In the genomic region with DNA sequence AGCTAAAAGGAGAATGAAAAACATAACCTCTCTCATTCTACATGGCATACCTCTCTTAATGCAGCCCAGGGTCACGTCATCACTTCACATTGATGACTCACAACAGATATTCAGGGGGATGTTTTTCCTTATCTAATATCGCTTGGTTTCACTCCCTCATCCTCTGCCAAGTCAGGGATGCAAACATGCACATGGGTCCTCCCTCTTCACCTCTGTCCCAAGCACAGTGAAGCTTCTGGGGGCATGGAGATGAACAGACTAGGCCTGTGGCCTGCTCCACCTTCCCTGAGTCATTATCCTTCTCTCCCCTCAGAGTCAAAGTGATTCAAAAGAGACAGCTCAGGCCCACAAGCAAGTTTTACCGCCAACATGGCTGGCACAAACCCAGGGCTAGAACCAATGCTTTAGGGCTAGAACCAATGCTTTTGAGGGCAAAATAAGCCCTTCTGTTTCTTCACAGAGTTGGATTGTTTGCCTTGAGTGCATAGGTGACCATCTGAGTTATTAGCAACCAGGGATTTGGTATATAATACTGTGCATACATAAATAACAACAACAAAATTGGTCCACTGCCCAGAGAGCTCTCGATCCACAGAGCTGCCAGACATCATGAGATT, we compare ENCODE assay signal across 8 cellular contexts. TPM values are rescaled to one million over a fixed set of nuclear protein-coding genes. Genes with fewer than 3 reads are reported as not detected.
DNase-seq lines count a peak whose midpoint lies in the region; ATAC-seq and TF ChIP-seq lines count a peak whose summit lies in the region.

No MANE protein-coding gene starts in this region.

- H3K27me3 ChIP-seq in RWPE2 (ENCODE audit: insufficient read depth, poor library complexity, severe bottlenecking) (no peaks in the 10 kb centered on the region), esophagus muscularis mucosa (no peaks in the 10 kb centered on the region), psoas muscle (ENCODE audit: insufficient read depth in 3 of 3, low read length in 2 of 3) (no peaks in the 10 kb centered on the region)

- intact Hi-C loops in esophagus muscularis mucosa (cut with DNase I) (no loop called here), psoas muscle (cut with DNase I) (no loop called here)

- ATAC-seq in RWPE2 (ENCODE audit: low read depth) (peak; percentile 4; the same call in 1 of the 3 replicates), psoas muscle (peak in 3 of 4 donors; percentile 3 to 21 (median 10)), HG03280 (IDR thresholded peaks at IDR 0.05; ENCODE audit: unreplicated experiment) (no peak), HG03571 (IDR thresholded peaks at IDR 0.05; ENCODE audit: unreplicated experiment) (no peak)

- TF ChIP-seq CTCF in RWPE2 (IDR thresholded peaks at IDR 0.05; ENCODE audit: poor library complexity, severe bottlenecking) (no peak), esophagus muscularis mucosa (IDR thresholded peaks at IDR 0.05) (no peak), psoas muscle (IDR thresholded peaks at IDR 0.05) (no peak)

- H3K9me3 ChIP-seq in RWPE2 (ENCODE audit: severe bottlenecking) (no peaks in the 10 kb centered on the region), esophagus muscularis mucosa (no peaks in the 10 kb centered on the region), psoas muscle (no peaks in the 10 kb centered on the region)

- H3K4me3 ChIP-seq in RWPE2 (ENCODE audit: severe bottlenecking): no peak overlapping the region
- no peak overlapping the region for H3K4me3 ChIP-seq in esophagus muscularis mucosa
- H3K4me3 ChIP-seq in psoas muscle: no peak overlapping the region

- no peak for TF ChIP-seq POLR2A in esophagus muscularis mucosa (IDR thresholded peaks at IDR 0.05; ENCODE audit: low read depth)

- DNase-seq in Caki2 (ENCODE audit: low read depth): peak; percentile 83
- DNase-seq in RWPE2 (ENCODE audit: low spot score): no peak
- no peak for DNase-seq in esophagus muscularis mucosa (ENCODE audit: extremely low spot score)
- peak; percentile 79 to 88 for DNase-seq in psoas muscle
- DNase-seq in midbrain (lab: John Stamatoyannopoulos, UW): no peak
- no peak for DNase-seq in UCSD-AML1 (lab: John Stamatoyannopoulos, UW; ENCODE audit: unreplicated experiment)

- H3K27ac ChIP-seq in RWPE2 (ENCODE audit: poor library complexity, severe bottlenecking) (peak overlapping the region; percentile 100), esophagus muscularis mucosa (replicated peaks in 1 of 4) (peak overlapping the region; percentile 84 to 96 (median 92)), psoas muscle (peak overlapping the region; percentile 99)

- TF ChIP-seq EP300 in esophagus muscularis mucosa (IDR thresholded peaks at IDR 0.05): no peak

- peaks cover 17% of the 10 kb centered on the region for H3K36me3 ChIP-seq in RWPE2 (ENCODE audit: low read depth)
- H3K36me3 ChIP-seq in esophagus muscularis mucosa: no peaks in the 10 kb centered on the region
- H3K36me3 ChIP-seq in psoas muscle (ENCODE audit: insufficient read depth in 1 of 2, low read depth in 1 of 2): no peaks in the 10 kb centered on the region

- in situ Hi-C loops in Caki2 (cut with HindIII; ENCODE audit: low pct_unique_long_range_greater_than_20kb, low sequenced_read_pairs): no loop called here

- 60% methylated on average over 4 of the region's 4 CpGs for WGBS in esophagus muscularis mucosa
- 29 to 36% (median 31%) methylated on average over 4 of the region's 4 CpGs for WGBS in psoas muscle, 3 donors

- peaks cover 37% of the 10 kb centered on the region for H3K4me1 ChIP-seq in RWPE2 (ENCODE audit: insufficient read depth, poor library complexity, severe bottlenecking)
- peaks cover 47 to 58% (median 51%) of the 10 kb centered on the region in 4 donors for H3K4me1 ChIP-seq in esophagus muscularis mucosa
- H3K4me1 ChIP-seq in psoas muscle: peaks cover 55% of the 10 kb centered on the region

RNA-seq across cellular contexts. Expression of a gene that starts 2.2 kb away (rescaled TPM):
- total RNA-seq in Caki2 (2014; rRNA removed; shearing (Covaris generic); ENCODE audit: low replicate concordance): 149 and 195 TPM in 2 replicates
- total RNA-seq in esophagus muscularis mucosa: 100 to 1,000 TPM in 3 of 4 donors, 10 to 100 TPM in 1; 27.0 to 528 (median 116) TPM
- total RNA-seq in psoas muscle: 1,000 to 10,000 TPM in 3 of 4 donors, 100 to 1,000 TPM in 1; 342 to 5,614 (median 2,291) TPM
- over 10,000 TPM in 1 of 3 donors, 1,000 to 10,000 TPM in 2; 1,603 to 11,565 (median 3,170) TPM for polyA plus RNA-seq in psoas muscle

RNA-seq across cellular contexts. Expression of a gene that starts 16.9 kb away (rescaled TPM):
- not detected in 2 replicates for total RNA-seq in Caki2 (2014; rRNA removed; shearing (Covaris generic); ENCODE audit: low replicate concordance)
- total RNA-seq in esophagus muscularis mucosa (10 to 100 TPM in 1 of 4 donors, 1 to 10 TPM in 3; 2.0 to 12.5 (median 4.1) TPM), psoas muscle (10 to 100 TPM in 1 of 4 donors, 1 to 10 TPM in 1, under 1 TPM in 1, not detected in 1; 0.57 to 10.5 (median 5.9) TPM)
- 1 to 10 TPM in 2 of 3 donors, under 1 TPM in 1; 0.80 to 7.3 (median 2.5) TPM for polyA plus RNA-seq in psoas muscle

RNA-seq across cellular contexts. Expression of a gene that starts 19.4 kb away (rescaled TPM):
- not detected in 2 replicates for total RNA-seq in Caki2 (2014; rRNA removed; shearing (Covaris generic); ENCODE audit: low replicate concordance)
- total RNA-seq in esophagus muscularis mucosa (100 to 1,000 TPM in 3 of 4 donors, 10 to 100 TPM in 1; 57.7 to 428 (median 146) TPM), psoas muscle (100 to 1,000 TPM in 2 of 4 donors, 10 to 100 TPM in 2; 44.1 to 669 (median 256) TPM)
- polyA plus RNA-seq in psoas muscle: 100 to 1,000 TPM; 122 to 556 (median 477) TPM

RNA-seq across cellular contexts. Expression of a gene that starts 26.3 kb away (rescaled TPM):
- not detected in 2 replicates for total RNA-seq in Caki2 (2014; rRNA removed; shearing (Covaris generic); ENCODE audit: low replicate concordance)
- total RNA-seq in esophagus muscularis mucosa (10 to 100 TPM in 3 of 4 donors, 1 to 10 TPM in 1; 3.7 to 74.9 (median 14.9) TPM), psoas muscle (100 to 1,000 TPM in 1 of 4 donors, 10 to 100 TPM in 1, 1 to 10 TPM in 2; 1.4 to 288 (median 12.8) TPM)
- 100 to 1,000 TPM in 2 of 3 donors, 10 to 100 TPM in 1; 21.8 to 569 (median 300) TPM for polyA plus RNA-seq in psoas muscle

RNA-seq across cellular contexts. Expression of a gene that starts 32.3 kb away (rescaled TPM):
- not detected in 2 replicates for total RNA-seq in Caki2 (2014; rRNA removed; shearing (Covaris generic); ENCODE audit: low replicate concordance)
- total RNA-seq in esophagus muscularis mucosa: 100 to 1,000 TPM in 1 of 4 donors, 10 to 100 TPM in 1, 1 to 10 TPM in 1, not detected in 1; 1.7 to 371 (median 21.3) TPM
- total RNA-seq in psoas muscle: 1,000 to 10,000 TPM in 1 of 4 donors, 10 to 100 TPM in 1, 1 to 10 TPM in 2; 4.0 to 1,028 (median 22.4) TPM
- polyA plus RNA-seq in psoas muscle: 1,000 to 10,000 TPM in 2 of 3 donors, 100 to 1,000 TPM in 1; 128 to 4,396 (median 1,331) TPM

Comparison
In these comparisons a context has a peak if more than half of its experiments do, and no peak if none do; other contexts are left out.
1. DNase-seq: peak in Caki2 (single experiment) and psoas muscle (2 of 2); none in RWPE2 (single experiment), esophagus muscularis mucosa (single experiment), midbrain (single experiment) and UCSD-AML1 (single experiment).
2. ATAC-seq: peak in RWPE2 (single experiment) and psoas muscle (3 of 4); none in HG03280 (single experiment) and HG03571 (single experiment).
3. RNA of a gene that starts 19.4 kb away (total RNA-seq): 44.1 to 669 TPM in psoas muscle and 57.7 to 428 TPM in esophagus muscularis mucosa; not detected in Caki2; every median in the first group is over 10 times any median in the second.
4. Peak in every context shown above with its lines, with median percentiles within 50 percentile points of each other: H3K27ac ChIP-seq.